Comparison of ENCODE assay signal across 1 cellular context in genomic region chr7:102024005-102024768, GRCh38.
TF ChIP-seq lines count a peak whose summit lies in the region.

No MANE protein-coding gene starts in this region.

TF ChIP-seq in WTC11, 78 proteins besides CTCF, POLR2A, EP300 and RAD21 (continued from another document):
- TF ChIP-seq ZNF532 (CRISPR knock-in tag; IDR thresholded peaks at IDR 0.05; ENCODE audit: borderline replicate concordance) (no peak), NFE2L1 (CRISPR knock-in tag; IDR thresholded peaks at IDR 0.05) (no peak)
- TF ChIP-seq, protein P1, sequence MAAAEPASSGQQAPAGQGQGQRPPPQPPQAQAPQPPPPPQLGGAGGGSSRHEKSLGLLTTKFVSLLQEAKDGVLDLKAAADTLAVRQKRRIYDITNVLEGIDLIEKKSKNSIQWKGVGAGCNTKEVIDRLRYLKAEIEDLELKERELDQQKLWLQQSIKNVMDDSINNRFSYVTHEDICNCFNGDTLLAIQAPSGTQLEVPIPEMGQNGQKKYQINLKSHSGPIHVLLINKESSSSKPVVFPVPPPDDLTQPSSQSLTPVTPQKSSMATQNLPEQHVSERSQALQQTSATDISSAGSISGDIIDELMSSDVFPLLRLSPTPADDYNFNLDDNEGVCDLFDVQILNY (CRISPR knock-in tag; IDR thresholded peaks at IDR 0.05): no peak
